17 cellular contexts compared by ENCODE assay signal in the genomic region with DNA sequence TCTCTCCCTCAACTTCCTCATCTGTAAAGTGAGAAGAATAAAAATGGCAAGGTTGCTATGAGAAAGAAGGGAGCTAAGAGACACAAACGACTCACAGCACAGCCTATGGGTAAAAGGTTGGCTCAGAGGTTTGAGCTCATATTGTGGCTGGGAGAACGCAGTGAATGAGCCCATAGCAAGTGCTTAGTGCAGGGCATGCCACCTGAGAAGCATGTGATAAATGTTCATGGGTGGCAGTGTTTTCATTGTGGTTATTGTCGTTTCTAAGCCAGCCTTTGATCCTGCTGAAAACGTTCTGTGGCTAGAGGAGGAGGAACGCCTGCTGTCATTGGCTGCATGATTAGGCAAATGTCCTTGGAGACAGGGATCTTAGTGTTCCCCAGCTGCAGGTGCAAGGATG.
"Had no signal": no experiment of that assay in that cellular context is flagged by ENCODE, and none has a peak within 500 bp of the region (broad histone marks: within the 10 kb centered on the region; RNA-seq: fewer than 3 reads in every experiment).

No MANE protein-coding gene starts in this region.

- H3K36me3 ChIP-seq: adrenal gland, gastroesophageal sphincter, lower lobe of right lung, spleen, transverse colon had no signal

- H3K4me1 ChIP-seq: adrenal gland, gastroesophageal sphincter, lower lobe of right lung, spleen had no signal

- ATAC-seq: activated T-helper 17 cell treated with anti-CD3 and anti-CD28 coated beads, Interleukin-2, amount 50 U/mL, for 72 hours; gastroesophageal sphincter; lower lobe of right lung; naive thymus-derived CD4-positive, alpha-beta T cell; sciatic nerve; stimulated activated naive B cell treated with anti-CD40 and anti-IgM and Interleukin-4, amounts not matched to agents 10 μg/mL and 1 μg/mL and 100 μg/mL, for 72 hours had no signal

- H3K27me3 ChIP-seq: transverse colon had no signal

- H3K27ac ChIP-seq: adrenal gland, gastroesophageal sphincter, lower lobe of right lung, spleen had no signal

- DNase-seq: activated CD4-positive, alpha-beta T cell treated with anti-CD3 and anti-CD28 coated beads, Interleukin-2, amount 10 ng/mL, durations not matched to agents 7 days and 5 days; activated CD4-positive, CD25-positive, alpha-beta regulatory T cell; activated CD8-positive, alpha-beta memory T cell treated with anti-CD3 and anti-CD28 coated beads for 24 hours; activated naive CD4-positive, alpha-beta T cell treated with anti-CD3 and anti-CD28 coated beads for 36 hours; adrenal gland; central memory CD4-positive, alpha-beta T cell; effector memory CD4-positive, alpha-beta T cell; kidney glomerular epithelial cell; lower lobe of right lung; naive thymus-derived CD4-positive, alpha-beta T cell; spleen; stimulated activated CD4-positive, alpha-beta T cell treated with anti-CD3 and anti-CD28 coated beads, Interleukin-2, amount 100 ng/mL, for 24 hours; stimulated activated naive B cell treated with anti-CD40 and anti-IgM and Interleukin-4, amounts not matched to agents 10 μg/mL and 1 μg/mL and 100 μg/mL, for 72 hours; transverse colon had no signal

- H3K9me3 ChIP-seq: adrenal gland, lower lobe of right lung, transverse colon had no signal

- H3K4me3 ChIP-seq: adrenal gland, gastroesophageal sphincter, lower lobe of right lung, spleen, transverse colon had no signal
